10 cellular contexts compared by ENCODE assay signal in genomic region chr2:178419123-178419522, GRCh38. TPM values are rescaled to one million over a fixed set of nuclear protein-coding genes. Genes with fewer than 3 reads are reported as not detected.
DNase-seq lines count a peak whose midpoint lies in the region; ATAC-seq, FAIRE-seq and TF ChIP-seq lines count a peak whose summit lies in the region.
"Had no signal": no experiment of that assay in that cellular context is flagged by ENCODE, and none has a peak within 500 bp of the region (broad histone marks: within the 10 kb centered on the region; RNA-seq: fewer than 3 reads in every experiment).

No MANE protein-coding gene starts in this region.

- H3K9ac ChIP-seq in PC-3 (ENCODE audit: low read length), result no peak overlapping the region

- DNase-seq in AG09309 (ENCODE audit: low read depth), result no peak
- DNase-seq in PC-3, result peak; percentile 64
- peak; percentile 52 for DNase-seq in fibroblast of the aortic adventitia (ENCODE audit: low read depth)
- no peak for DNase-seq in C1 segment of cervical spinal cord (lab: John Stamatoyannopoulos, UW)
- no peak for DNase-seq in stimulated activated CD4-positive, alpha-beta T cell treated with anti-CD3 and anti-CD28 coated beads, Interleukin-15, amount 100 ng/mL, for 24 hours
- no peak for DNase-seq in frontal cortex (ENCODE audit: low spot score in 2 of 2)
- DNase-seq: effector CD4-positive, alpha-beta T cell; NCI-H524 treated with DMSO at 0.1 percent for 48 hours had no signal

- H3K36me3 ChIP-seq in PC-3 (ENCODE audit: low read depth, low read length), result no peaks in the 10 kb centered on the region

- no peaks in the 10 kb centered on the region for H4K20me1 ChIP-seq in PC-3 (ENCODE audit: low read length)

- no peaks in the 10 kb centered on the region for H3K9me2 ChIP-seq in PC-3 (replicated peaks; ENCODE audit: low read length)

- H3K4me3 ChIP-seq in AG09309 (ENCODE audit: control insufficient read depth, low read depth, low read length) (no peak overlapping the region), PC-3 (ENCODE audit: low read length) (no peak overlapping the region), fibroblast of the aortic adventitia (ENCODE audit: low read depth, low read length) (no peak overlapping the region)

- no peak for FAIRE-seq in frontal cortex (lab: Jason Lieb, UNC)

- POLR2A ChIA-PET in PC-3 (lab: Charles Lee; ENCODE audit: unreplicated experiment), result interaction anchor here (0.6 kb wide), 2 partner anchors 49 to 347 kb away, joined by 3 read pairs; partner anchors contain the start of gene PDE11A

- BruUV-seq in PC-3 (replicated peaks; lab: Mats Ljungman, UMichigan), result no TSS peak

- no peak overlapping the region for H3K4me2 ChIP-seq in PC-3 (ENCODE audit: low read length)

- H3K27ac ChIP-seq in PC-3 (ENCODE audit: low read length), result no peak overlapping the region

- H3K79me2 ChIP-seq in PC-3 (ENCODE audit: low read length), result no peaks in the 10 kb centered on the region

- CTCF ChIA-PET in PC-3 (lab: Charles Lee), result interaction anchor here (0.6 to 1.7 kb wide), 13 partner anchors 11 to 619 kb away, joined by 3 to 9 read pairs (median 4); no protein-coding TSS in a partner anchor

- intact Hi-C loops in PC-3 (cut with micrococcal nuclease), result loop anchor here (1.0 to 10.0 kb wide), 6 partner anchors 110 to 634 kb away; partner anchors contain the start of gene RBM45

- no peak overlapping the region for H2AFZ ChIP-seq in PC-3 (ENCODE audit: low read length)

- no peaks in the 10 kb centered on the region for H3K27me3 ChIP-seq in PC-3 (ENCODE audit: low read length)

- TF ChIP-seq CTCF in AG09309 (IDR thresholded peaks at IDR 0.05; ENCODE audit: control insufficient read depth, insufficient read depth, low read depth, low read length, missing control alignments), result peak; percentile 33
- TF ChIP-seq CTCF in GM12874 (IDR thresholded peaks at IDR 0.05; ENCODE audit: insufficient read depth, low read depth, low read length), result peak; percentile 6; the same call in 1 of the 2 replicates
- TF ChIP-seq CTCF in PC-3 (conservative IDR thresholded peaks at IDR 0.05; ENCODE audit: low read depth, low read length), result peak; percentile 72
- peak; percentile 30 for TF ChIP-seq CTCF in fibroblast of the aortic adventitia (IDR thresholded peaks at IDR 0.05; ENCODE audit: insufficient read depth, low read length)

- no peaks in the 10 kb centered on the region for H3K9me3 ChIP-seq in PC-3 (ENCODE audit: low read length)

- H3F3A ChIP-seq in PC-3 (ENCODE audit: low read length, unreplicated experiment), result no peaks in the 10 kb centered on the region

- ATAC-seq in PC-3, result peak; percentile 51
- no peak for ATAC-seq in GM18868 (IDR thresholded peaks at IDR 0.05; ENCODE audit: unreplicated experiment)

- peaks cover 6% of the 10 kb centered on the region; the same call in 1 of the 2 replicates for H3K4me1 ChIP-seq in PC-3 (ENCODE audit: insufficient read depth, low read length)

RNA-seq across cellular contexts. Expression of gene PRKRA, which starts 31.9 kb away (rescaled TPM):
- total RNA-seq in PC-3 (2014; rRNA removed), result 78.2 and 87.6 TPM in 2 replicates
- total RNA-seq in fibroblast of the aortic adventitia (ENCODE audit: low replicate concordance), result 34.2 and 55.8 TPM in 2 replicates
- total RNA-seq in frontal cortex, result 64.8 TPM

RNA-seq across cellular contexts. Expression of gene PJVK, which starts 32.1 kb away (rescaled TPM):
- total RNA-seq in PC-3 (2014; rRNA removed), result 0.87 and 1.6 TPM in 2 replicates
- total RNA-seq in fibroblast of the aortic adventitia (ENCODE audit: low replicate concordance), result 1.6 and 2.3 TPM in 2 replicates
- total RNA-seq in frontal cortex, result 2.4 TPM

RNA-seq across cellular contexts. Expression of gene FKBP7, which starts 59.3 kb away (rescaled TPM):
- total RNA-seq in PC-3 (2014; rRNA removed), result 3.7 and 4.2 TPM in 2 replicates
- 35.5 and 109 TPM in 2 replicates for total RNA-seq in fibroblast of the aortic adventitia (ENCODE audit: low replicate concordance)
- 9.0 TPM for total RNA-seq in frontal cortex

Comparison
In these comparisons a context has a peak if more than half of its experiments do, and no peak if none do; other contexts are left out.
1. DNase-seq: peak in PC-3 (single experiment) and fibroblast of the aortic adventitia (single experiment); none in AG09309 (single experiment), C1 segment of cervical spinal cord (0 of 14), stimulated activated CD4-positive, alpha-beta T cell treated with anti-CD3 and anti-CD28 coated beads, Interleukin-15, amount 100 ng/mL, for 24 hours (single experiment) and frontal cortex (0 of 2).
2. CTCF ChIP-seq: peak in every context shown above with its lines; median percentile 72 in PC-3; 33 in AG09309; 30 in fibroblast of the aortic adventitia; 6 in GM12874.